In genomic region chr11:3225159-3225758, GRCh38 we compare ENCODE assay signal across 23 cellular contexts. TPM values are rescaled to one million over a fixed set of nuclear protein-coding genes. Genes with fewer than 3 reads are reported as not detected.
DNase-seq lines count a peak whose midpoint lies in the region; ATAC-seq and TF ChIP-seq lines count a peak whose summit lies in the region.
"Had no signal": no experiment of that assay in that cellular context is flagged by ENCODE, and none has a peak within 500 bp of the region (broad histone marks: within the 10 kb centered on the region; RNA-seq: fewer than 3 reads in every experiment).

No MANE protein-coding gene starts in this region.

- no peaks in the 10 kb centered on the region for H3K9me3 Mint-ChIP-seq in activated CD4-positive, alpha-beta T cell treated with anti-CD3 and anti-CD28 coated beads, Interleukin-2, amount 10 ng/mL, durations not matched to agents 24 days and 14 days
- H3K9me3 Mint-ChIP-seq: activated naive CD4-positive, alpha-beta T cell treated with anti-CD3 and anti-CD28 coated beads, Interleukin-2, amount 50 U/mL, for 24 hours had no signal

- ATAC-seq in GM21737 (IDR thresholded peaks at IDR 0.05; ENCODE audit: unreplicated experiment) = no peak
- ATAC-seq in GM18868 (IDR thresholded peaks at IDR 0.05; ENCODE audit: unreplicated experiment) = no peak
- ATAC-seq: left lobe of liver had no signal

- intact Hi-C loops in activated CD4-positive, alpha-beta T cell treated with anti-CD3 and anti-CD28 coated beads, Interleukin-2, amount 10 ng/mL, durations not matched to agents 24 days and 14 days (cut with micrococcal nuclease) = no loop called here

- no peak overlapping the region for H3K27ac Mint-ChIP-seq in activated CD4-positive, alpha-beta T cell treated with anti-CD3 and anti-CD28 coated beads, Interleukin-2, amount 10 ng/mL, durations not matched to agents 24 days and 14 days
- H3K27ac Mint-ChIP-seq: activated naive CD4-positive, alpha-beta T cell treated with anti-CD3 and anti-CD28 coated beads, Interleukin-2, amount 50 U/mL, for 24 hours had no signal

- peak; percentile 39 for DNase-seq in activated CD4-positive, alpha-beta T cell treated with anti-CD3 and anti-CD28 coated beads, Interleukin-2, amount 10 ng/mL, durations not matched to agents 24 days and 14 days
- no peak for DNase-seq in activated CD4-positive, alpha-beta T cell treated with anti-CD3 and anti-CD28 coated beads for 1 hour
- DNase-seq in GM03348 (ENCODE audit: low spot score) (peak; percentile 8), glomerular visceral epithelial cell (ENCODE audit: extremely low spot score) (peak; percentile 12), osteoblast (ENCODE audit: insufficient read length, low spot score, missing footprints) (peak; percentile 85), UCSD-AML1 (lab: John Stamatoyannopoulos, UW; ENCODE audit: unreplicated experiment) (no peak)
- DNase-seq: activated CD4-positive, alpha-beta T cell treated with anti-CD3 and anti-CD28 coated beads for 48 hours; activated T-cell treated with anti-CD3 and anti-CD28 coated beads for 4 hours; cerebellar nuclear complex; effector CD8-positive, alpha-beta T cell; IMR-90; NCI-H2081 treated with DMSO at 0.1 percent for 48 hours; stimulated activated CD4-positive, alpha-beta T cell treated with anti-CD3 and anti-CD28 coated beads, Interleukin-15, amount 100 ng/mL, for 24 hours had no signal

- no peaks in the 10 kb centered on the region for H3K4me1 ChIP-seq in osteoblast (ENCODE audit: insufficient read depth, low read length)

- H2AFZ ChIP-seq in osteoblast (ENCODE audit: low read length) = no peak overlapping the region

- H3K36me3 ChIP-seq in osteoblast (ENCODE audit: insufficient read depth, low read length) = no peaks in the 10 kb centered on the region
- H3K36me3 ChIP-seq: esophagus muscularis mucosa had no signal

- H3K4me2 ChIP-seq in osteoblast (ENCODE audit: insufficient read depth, low read length) = no peak overlapping the region

- peaks cover 2% of the 10 kb centered on the region for H3K27me3 Mint-ChIP-seq in activated CD4-positive, alpha-beta T cell treated with anti-CD3 and anti-CD28 coated beads, Interleukin-2, amount 10 ng/mL, durations not matched to agents 24 days and 14 days

- H3K36me3 Mint-ChIP-seq in activated CD4-positive, alpha-beta T cell treated with anti-CD3 and anti-CD28 coated beads, Interleukin-2, amount 10 ng/mL, durations not matched to agents 24 days and 14 days (ENCODE audit: low read depth) = no peaks in the 10 kb centered on the region
- H3K36me3 Mint-ChIP-seq: activated naive CD4-positive, alpha-beta T cell treated with anti-CD3 and anti-CD28 coated beads, Interleukin-2, amount 50 U/mL, for 24 hours had no signal

- TF ChIP-seq CTCF in osteoblast (IDR thresholded peaks at IDR 0.05; ENCODE audit: extremely low read depth, low read depth, low read length) = no peak

- H3K4me3 ChIP-seq in osteoblast (ENCODE audit: insufficient read depth, low read length) = no peak overlapping the region
- H3K4me3 ChIP-seq: esophagus muscularis mucosa had no signal

- H3K4me3 Mint-ChIP-seq in activated CD4-positive, alpha-beta T cell treated with anti-CD3 and anti-CD28 coated beads, Interleukin-2, amount 10 ng/mL, durations not matched to agents 24 days and 14 days = no peak overlapping the region
- H3K4me3 Mint-ChIP-seq: activated naive CD4-positive, alpha-beta T cell treated with anti-CD3 and anti-CD28 coated beads, Interleukin-2, amount 50 U/mL, for 24 hours had no signal

- H3K9me3 ChIP-seq in osteoblast (ENCODE audit: low read depth, low read length) = no peaks in the 10 kb centered on the region
- H3K9me3 ChIP-seq: esophagus muscularis mucosa had no signal

- no peaks in the 10 kb centered on the region for H4K20me1 ChIP-seq in osteoblast (ENCODE audit: insufficient read depth, low read length)

- no peaks in the 10 kb centered on the region for H3K79me2 ChIP-seq in osteoblast (ENCODE audit: insufficient read depth, low read length)

- H3K4me1 Mint-ChIP-seq in activated CD4-positive, alpha-beta T cell treated with anti-CD3 and anti-CD28 coated beads, Interleukin-2, amount 10 ng/mL, durations not matched to agents 24 days and 14 days = peaks cover 2% of the 10 kb centered on the region

- no peak overlapping the region for H3K27ac ChIP-seq in osteoblast (ENCODE audit: low read depth, low read length)
- H3K27ac ChIP-seq: C4-2B, esophagus muscularis mucosa, RWPE1 had no signal

- peaks cover 29% of the 10 kb centered on the region for H3K27me3 ChIP-seq in osteoblast (ENCODE audit: insufficient read depth, low read length)

RNA-seq across cellular contexts. Expression of gene MRGPRG, which starts 6.6 kb away (rescaled TPM):
- total RNA-seq in activated CD4-positive, alpha-beta T cell treated with anti-CD3 and anti-CD28 coated beads, Interleukin-2, amount 10 ng/mL, durations not matched to agents 24 days and 14 days = not detected in 2 replicates
- total RNA-seq in osteoblast = not detected in 2 replicates
- total RNA-seq: astrocyte, esophagus muscularis mucosa, IMR-90, left lobe of liver, mononuclear cell, renal cortical epithelial cell had no signal

RNA-seq across cellular contexts. Expression of gene MRGPRE, which starts 7.0 kb away (rescaled TPM):
- not detected in 2 replicates for total RNA-seq in activated CD4-positive, alpha-beta T cell treated with anti-CD3 and anti-CD28 coated beads, Interleukin-2, amount 10 ng/mL, durations not matched to agents 24 days and 14 days
- under 0.01 TPM in 1 of 2 replicates, not detected in the other for total RNA-seq in osteoblast
- total RNA-seq: astrocyte, IMR-90, left lobe of liver, mononuclear cell, renal cortical epithelial cell had no signal

Comparison
In these comparisons a context has a peak if more than half of its experiments do, and no peak if none do; other contexts are left out.
1. DNase-seq: peak in activated CD4-positive, alpha-beta T cell treated with anti-CD3 and anti-CD28 coated beads, Interleukin-2, amount 10 ng/mL, durations not matched to agents 24 days and 14 days (single experiment), GM03348 (single experiment), glomerular visceral epithelial cell (single experiment) and osteoblast (single experiment); none in activated CD4-positive, alpha-beta T cell treated with anti-CD3 and anti-CD28 coated beads for 1 hour (single experiment) and UCSD-AML1 (single experiment).